In the genomic region with DNA sequence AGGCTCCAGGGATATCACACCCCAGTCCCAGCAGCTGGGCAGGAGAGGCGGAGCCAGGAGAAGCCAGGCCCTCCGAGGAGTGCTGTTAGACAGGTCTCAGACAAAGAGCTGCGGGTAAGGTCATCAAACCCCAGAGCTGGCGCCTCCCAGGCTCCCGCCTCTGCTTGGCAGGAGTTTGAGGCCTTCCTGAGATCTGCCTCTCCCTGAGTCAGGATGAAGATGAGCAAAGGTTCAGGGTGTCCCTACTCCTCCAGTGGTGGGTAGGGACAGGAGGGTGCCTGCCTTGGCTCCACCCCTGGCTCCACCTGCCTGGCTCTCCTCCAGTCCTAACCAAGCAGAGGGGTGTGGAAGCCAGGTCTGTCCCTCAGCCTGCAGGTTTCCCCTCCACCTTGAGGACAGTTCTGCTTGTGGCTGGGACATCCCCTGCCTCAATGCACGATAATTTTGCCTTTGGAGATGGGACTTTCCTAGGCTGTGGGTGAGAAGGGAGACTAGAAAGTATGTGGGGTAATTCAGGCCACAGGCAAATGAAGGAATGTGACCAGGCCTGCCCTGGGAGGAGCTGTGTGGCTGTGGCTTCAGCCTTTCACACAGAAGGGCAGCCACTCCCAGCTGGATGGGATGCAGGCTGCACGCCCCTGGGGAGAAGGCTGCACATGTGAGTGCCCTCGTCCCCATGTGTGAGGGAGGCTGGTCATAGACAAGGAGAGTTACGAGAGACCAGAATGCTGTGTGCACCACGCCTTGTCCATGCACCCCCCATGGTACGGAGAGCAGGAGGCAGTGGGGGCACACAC, we compare ENCODE assay signal across 1 cellular context.
TF ChIP-seq lines count a peak whose summit lies in the region.

No MANE protein-coding gene starts in this region.

TF ChIP-seq in K562, 482 proteins besides CTCF, POLR2A, EP300 and RAD21:
- TF ChIP-seq PCBP2 (IDR thresholded peaks at IDR 0.05; ENCODE audit: low read depth, low read length, poor library complexity, severe bottlenecking) = no peak
- no peak for TF ChIP-seq POLR2G (IDR thresholded peaks at IDR 0.05; ENCODE audit: low read depth, low read length)
- no peak for TF ChIP-seq NFYB (IDR thresholded peaks at IDR 0.05; ENCODE audit: extremely low read depth, insufficient read length)
- no peak for TF ChIP-seq DMBX1 (CRISPR knock-in tag; IDR thresholded peaks at IDR 0.05; ENCODE audit: borderline replicate concordance)
- TF ChIP-seq, protein P1, sequence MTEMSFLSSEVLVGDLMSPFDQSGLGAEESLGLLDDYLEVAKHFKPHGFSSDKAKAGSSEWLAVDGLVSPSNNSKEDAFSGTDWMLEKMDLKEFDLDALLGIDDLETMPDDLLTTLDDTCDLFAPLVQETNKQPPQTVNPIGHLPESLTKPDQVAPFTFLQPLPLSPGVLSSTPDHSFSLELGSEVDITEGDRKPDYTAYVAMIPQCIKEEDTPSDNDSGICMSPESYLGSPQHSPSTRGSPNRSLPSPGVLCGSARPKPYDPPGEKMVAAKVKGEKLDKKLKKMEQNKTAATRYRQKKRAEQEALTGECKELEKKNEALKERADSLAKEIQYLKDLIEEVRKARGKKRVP (CRISPR knock-in tag; IDR thresholded peaks at IDR 0.05) = no peak
- TF ChIP-seq ZBTB33 (CRISPR knock-in tag; IDR thresholded peaks at IDR 0.05) = no peak
- TF ChIP-seq, protein P2, sequence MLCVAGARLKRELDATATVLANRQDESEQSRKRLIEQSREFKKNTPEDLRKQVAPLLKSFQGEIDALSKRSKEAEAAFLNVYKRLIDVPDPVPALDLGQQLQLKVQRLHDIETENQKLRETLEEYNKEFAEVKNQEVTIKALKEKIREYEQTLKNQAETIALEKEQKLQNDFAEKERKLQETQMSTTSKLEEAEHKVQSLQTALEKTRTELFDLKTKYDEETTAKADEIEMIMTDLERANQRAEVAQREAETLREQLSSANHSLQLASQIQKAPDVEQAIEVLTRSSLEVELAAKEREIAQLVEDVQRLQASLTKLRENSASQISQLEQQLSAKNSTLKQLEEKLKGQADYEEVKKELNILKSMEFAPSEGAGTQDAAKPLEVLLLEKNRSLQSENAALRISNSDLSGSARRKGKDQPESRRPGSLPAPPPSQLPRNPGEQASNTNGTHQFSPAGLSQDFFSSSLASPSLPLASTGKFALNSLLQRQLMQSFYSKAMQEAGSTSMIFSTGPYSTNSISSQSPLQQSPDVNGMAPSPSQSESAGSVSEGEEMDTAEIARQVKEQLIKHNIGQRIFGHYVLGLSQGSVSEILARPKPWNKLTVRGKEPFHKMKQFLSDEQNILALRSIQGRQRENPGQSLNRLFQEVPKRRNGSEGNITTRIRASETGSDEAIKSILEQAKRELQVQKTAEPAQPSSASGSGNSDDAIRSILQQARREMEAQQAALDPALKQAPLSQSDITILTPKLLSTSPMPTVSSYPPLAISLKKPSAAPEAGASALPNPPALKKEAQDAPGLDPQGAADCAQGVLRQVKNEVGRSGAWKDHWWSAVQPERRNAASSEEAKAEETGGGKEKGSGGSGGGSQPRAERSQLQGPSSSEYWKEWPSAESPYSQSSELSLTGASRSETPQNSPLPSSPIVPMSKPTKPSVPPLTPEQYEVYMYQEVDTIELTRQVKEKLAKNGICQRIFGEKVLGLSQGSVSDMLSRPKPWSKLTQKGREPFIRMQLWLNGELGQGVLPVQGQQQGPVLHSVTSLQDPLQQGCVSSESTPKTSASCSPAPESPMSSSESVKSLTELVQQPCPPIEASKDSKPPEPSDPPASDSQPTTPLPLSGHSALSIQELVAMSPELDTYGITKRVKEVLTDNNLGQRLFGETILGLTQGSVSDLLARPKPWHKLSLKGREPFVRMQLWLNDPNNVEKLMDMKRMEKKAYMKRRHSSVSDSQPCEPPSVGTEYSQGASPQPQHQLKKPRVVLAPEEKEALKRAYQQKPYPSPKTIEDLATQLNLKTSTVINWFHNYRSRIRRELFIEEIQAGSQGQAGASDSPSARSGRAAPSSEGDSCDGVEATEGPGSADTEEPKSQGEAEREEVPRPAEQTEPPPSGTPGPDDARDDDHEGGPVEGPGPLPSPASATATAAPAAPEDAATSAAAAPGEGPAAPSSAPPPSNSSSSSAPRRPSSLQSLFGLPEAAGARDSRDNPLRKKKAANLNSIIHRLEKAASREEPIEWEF (CRISPR knock-in tag; IDR thresholded peaks at IDR 0.05) = no peak
- no peak for TF ChIP-seq SMARCA4 (IDR thresholded peaks at IDR 0.05)
- TF ChIP-seq, protein P3, sequence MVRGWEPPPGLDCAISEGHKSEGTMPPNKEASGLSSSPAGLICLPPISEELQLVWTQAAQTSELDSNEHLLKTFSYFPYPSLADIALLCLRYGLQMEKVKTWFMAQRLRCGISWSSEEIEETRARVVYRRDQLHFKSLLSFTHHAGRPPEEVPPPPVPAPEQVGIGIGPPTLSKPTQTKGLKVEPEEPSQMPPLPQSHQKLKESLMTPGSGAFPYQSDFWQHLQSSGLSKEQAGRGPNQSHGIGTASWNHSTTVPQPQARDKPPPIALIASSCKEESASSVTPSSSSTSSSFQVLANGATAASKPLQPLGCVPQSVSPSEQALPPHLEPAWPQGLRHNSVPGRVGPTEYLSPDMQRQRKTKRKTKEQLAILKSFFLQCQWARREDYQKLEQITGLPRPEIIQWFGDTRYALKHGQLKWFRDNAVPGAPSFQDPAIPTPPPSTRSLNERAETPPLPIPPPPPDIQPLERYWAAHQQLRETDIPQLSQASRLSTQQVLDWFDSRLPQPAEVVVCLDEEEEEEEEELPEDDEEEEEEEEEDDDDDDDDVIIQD (CRISPR knock-in tag; IDR thresholded peaks at IDR 0.05) = no peak
- no peak for TF ChIP-seq ASH1L (IDR thresholded peaks at IDR 0.05; ENCODE audit: borderline replicate concordance, low read depth, partially characterized antibody)
- no peak for TF ChIP-seq RERE (CRISPR knock-in tag; IDR thresholded peaks at IDR 0.05; ENCODE audit: borderline replicate concordance)
- no peak for TF ChIP-seq EZH2 (IDR thresholded peaks at IDR 0.05; ENCODE audit: borderline replicate concordance, low read depth, low read length)
- no peak for TF ChIP-seq ZNF175 (CRISPR knock-in tag; IDR thresholded peaks at IDR 0.05; ENCODE audit: low read depth)
- no peak for TF ChIP-seq ZNF197 (CRISPR knock-in tag; IDR thresholded peaks at IDR 0.05; ENCODE audit: low read depth)
- TF ChIP-seq DIDO1 (tag; IDR thresholded peaks at IDR 0.05; ENCODE audit: low read depth) = no peak
